ENCODE assay signal across 22 cellular contexts in genomic region chr6:119633461-119633860, GRCh38.
A peak's percentile ranks its signal among the peaks of the same experiment; 100 is the strongest.
DNase-seq lines count a peak whose midpoint lies in the region; ATAC-seq, FAIRE-seq and TF ChIP-seq lines count a peak whose summit lies in the region.
"Had no signal": no experiment of that assay in that cellular context is flagged by ENCODE, and none has a peak within 500 bp of the region (broad histone marks: within the 10 kb centered on the region; RNA-seq: fewer than 3 reads in every experiment).

No MANE protein-coding gene starts in this region.

- H3K27me3 ChIP-seq in endothelial cell of umbilical vein (ENCODE audit: control insufficient read depth in 2 of 2, insufficient read depth in 2 of 2, low read length in 2 of 2) (no peaks in the 10 kb centered on the region), heart right ventricle (no peaks in the 10 kb centered on the region)
- H3K27me3 ChIP-seq: BLaER1 treated with 17β-estradiol and CSF1 and Interleukin-3, amounts not matched to agents 10 nM and 100 nM had no signal

- BruUV-seq in endothelial cell of umbilical vein (replicated peaks; lab: Mats Ljungman, UMichigan), result no TSS peak

- H2AFZ ChIP-seq in endothelial cell of umbilical vein (ENCODE audit: low read depth, low read length), result no peak overlapping the region

- 68 to 82% methylated on average over 3 of the region's 3 CpGs for WGBS in heart right ventricle, 2 donors

- H3K36me3 ChIP-seq in endothelial cell of umbilical vein (ENCODE audit: control insufficient read depth in 2 of 2, extremely low read depth in 1 of 2, insufficient read depth in 2 of 2, low read length in 2 of 2) (no peaks in the 10 kb centered on the region), heart right ventricle (no peaks in the 10 kb centered on the region)
- H3K36me3 ChIP-seq: BLaER1 treated with 17β-estradiol and CSF1 and Interleukin-3, amounts not matched to agents 10 nM and 100 nM had no signal

- H4K20me1 ChIP-seq in endothelial cell of umbilical vein (replicated peaks; ENCODE audit: control insufficient read depth, extremely low read depth, insufficient read depth, low read length), result no peaks in the 10 kb centered on the region
- H4K20me1 ChIP-seq: BLaER1 treated with 17β-estradiol and CSF1 and Interleukin-3, amounts not matched to agents 10 nM and 100 nM had no signal

- dilution Hi-C loops in endothelial cell of umbilical vein (cut with MboI; ENCODE audit: extremely low pct_ligation_motif_present, low sequenced_read_pairs), result no loop called here

- H3K9me3 ChIP-seq in endothelial cell of umbilical vein (replicated peaks; ENCODE audit: control insufficient read depth, insufficient read depth, low read length) (no peaks in the 10 kb centered on the region), heart right ventricle (peaks cover 0 to 34% (median 0%) of the 10 kb centered on the region in 11 donors)
- H3K9me3 ChIP-seq: Caco-2 had no signal

- no peak overlapping the region for H3K9ac ChIP-seq in endothelial cell of umbilical vein (replicated peaks; ENCODE audit: extremely low read depth, insufficient read depth, low read length)
- H3K9ac ChIP-seq: BLaER1 treated with 17β-estradiol and CSF1 and Interleukin-3, amounts not matched to agents 10 nM and 100 nM had no signal

- H3K27ac ChIP-seq in endothelial cell of umbilical vein (ENCODE audit: insufficient read depth, low read depth, low read length) (no peak overlapping the region), heart right ventricle (no peak overlapping the region)
- H3K27ac ChIP-seq: BLaER1 treated with 17β-estradiol and CSF1 and Interleukin-3, amounts not matched to agents 10 nM and 100 nM; C4-2B had no signal

- H3K9me1 ChIP-seq in endothelial cell of umbilical vein (replicated peaks; ENCODE audit: control insufficient read depth, extremely low read depth, insufficient read depth, low read length), result no peaks in the 10 kb centered on the region

- no peak for ATAC-seq in heart right ventricle
- ATAC-seq: CD8-positive, alpha-beta T cell had no signal

- CTCF ChIA-PET in endothelial cell of umbilical vein (lab: Charles Lee), result no interaction called here

- TF ChIP-seq POLR2A in endothelial cell of umbilical vein (IDR thresholded peaks at IDR 0.05; ENCODE audit: low read depth, low read length), result no peak

- no peaks in the 10 kb centered on the region for H3K4me1 ChIP-seq in endothelial cell of umbilical vein (ENCODE audit: control insufficient read depth, extremely low read depth, insufficient read depth, low read length)
- H3K4me1 ChIP-seq in heart right ventricle, result no peaks in the 10 kb centered on the region
- H3K4me1 ChIP-seq: BLaER1 treated with 17β-estradiol and CSF1 and Interleukin-3, amounts not matched to agents 10 nM and 100 nM; Caco-2 had no signal

- POLR2A ChIA-PET in endothelial cell of umbilical vein (lab: Charles Lee), result no interaction called here

- H3K79me2 ChIP-seq in endothelial cell of umbilical vein (ENCODE audit: control insufficient read depth, insufficient read depth, low read length), result no peaks in the 10 kb centered on the region

- H3K4me3 ChIP-seq in endothelial cell of umbilical vein (replicated peaks in 1 of 3; ENCODE audit: insufficient read depth in 1 of 3, low read depth in 1 of 3, low read length in 3 of 3), result no peak overlapping the region
- no peak overlapping the region for H3K4me3 ChIP-seq in heart right ventricle
- H3K4me3 ChIP-seq: BLaER1 treated with 17β-estradiol and CSF1 and Interleukin-3, amounts not matched to agents 10 nM and 100 nM had no signal

- intact Hi-C loops in endothelial cell of umbilical vein (cut with micrococcal nuclease), result no loop called here
- intact Hi-C loops in heart right ventricle (cut with DNase I), result no loop called here

- no peak for FAIRE-seq in endothelial cell of umbilical vein (lab: Jason Lieb, UNC)
- FAIRE-seq: A204.1, D721Med, G401.6, GM12891, GM19239 had no signal

- DNase-seq in NCI-H748 (lab: John Stamatoyannopoulos, UW; ENCODE audit: unreplicated experiment) (peak; percentile 22), NCI-H748 treated with DMSO at 0.1 percent for 48 hours (lab: John Stamatoyannopoulos, UW) (peak; percentile 32), brain pericyte (ENCODE audit: low read depth, low spot score) (peak; percentile 16), endothelial cell of umbilical vein (ENCODE audit: low read depth, low spot score) (peak; percentile 22), heart right ventricle (no peak), hippocampal formation (lab: John Stamatoyannopoulos, UW) (no peak), UCSD-AML1 (lab: John Stamatoyannopoulos, UW; ENCODE audit: unreplicated experiment) (no peak)
- DNase-seq: 8988T; AML-193; Caco-2; Calu3; CD4-positive, alpha-beta T cell; CD8-positive, alpha-beta T cell; DMS79 treated with DMSO at 0.1 percent for 48 hours; GF-D8 had no signal

- H3K4me2 ChIP-seq in endothelial cell of umbilical vein (ENCODE audit: insufficient read depth, low read length), result no peak overlapping the region
- H3K4me2 ChIP-seq: BLaER1 treated with 17β-estradiol and CSF1 and Interleukin-3, amounts not matched to agents 10 nM and 100 nM had no signal

- TF ChIP-seq CTCF in endothelial cell of umbilical vein (IDR thresholded peaks at IDR 0.05; ENCODE audit: extremely low read depth in 1 of 2, insufficient read depth in 1 of 2, low read depth in 1 of 2, low read length in 2 of 2) (no peak), heart right ventricle (IDR thresholded peaks at IDR 0.05) (no peak)

TF ChIP-seq in endothelial cell of umbilical vein, 7 proteins besides CTCF, POLR2A, EP300 and RAD21:
- TF ChIP-seq JUN (IDR thresholded peaks at IDR 0.05; ENCODE audit: borderline replicate concordance, insufficient read depth, insufficient read length, low read depth) (no peak), POLR2AphosphoS5 (IDR thresholded peaks at IDR 0.05; ENCODE audit: insufficient read depth, low read depth, low read length) (no peak), MAX (IDR thresholded peaks at IDR 0.05; ENCODE audit: insufficient read depth, insufficient read length) (no peak), MYC (IDR thresholded peaks at IDR 0.05; ENCODE audit: low read depth, low read length) (no peak), GATA2 (IDR thresholded peaks at IDR 0.05; ENCODE audit: insufficient read depth, insufficient read length, low read depth, low read length) (no peak), FOS (IDR thresholded peaks at IDR 0.05; ENCODE audit: borderline replicate concordance, insufficient read depth, low read length) (no peak), EZH2 (IDR thresholded peaks at IDR 0.05; ENCODE audit: borderline replicate concordance, low read depth, low read length, severe bottlenecking) (no peak)

Comparison
In these comparisons a context has a peak if more than half of its experiments do, and no peak if none do; other contexts are left out.
1. DNase-seq: peak in NCI-H748 (single experiment), NCI-H748 treated with DMSO at 0.1 percent for 48 hours (single experiment), brain pericyte (single experiment) and endothelial cell of umbilical vein (single experiment); none in heart right ventricle (0 of 2), hippocampal formation (0 of 2) and UCSD-AML1 (single experiment).